In the genomic region with DNA sequence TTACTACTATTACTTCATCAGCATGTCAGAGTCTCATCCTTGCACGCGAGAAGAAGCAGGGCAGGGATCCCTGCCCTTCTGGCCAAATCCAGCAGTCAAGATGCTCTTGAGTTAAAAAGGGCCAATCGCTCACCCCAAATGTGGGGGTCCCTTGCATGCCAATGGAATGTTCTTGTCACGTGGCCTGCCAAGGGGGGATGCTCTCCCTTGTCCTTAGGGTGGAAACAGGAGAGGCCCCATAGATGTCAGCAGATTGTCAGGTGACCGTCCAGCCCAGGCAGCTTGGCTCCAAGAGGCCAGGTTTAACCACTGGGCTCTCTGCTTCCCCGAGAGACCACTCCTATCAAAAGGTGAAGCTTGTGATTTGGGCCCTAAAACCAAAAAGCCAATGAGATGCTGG, we compare ENCODE assay signal across 17 cellular contexts. TPM values are rescaled to one million over a fixed set of nuclear protein-coding genes. Genes with fewer than 3 reads are reported as not detected.
A peak's percentile ranks its signal among the peaks of the same experiment; 100 is the strongest.
DNase-seq lines count a peak whose midpoint lies in the region; ATAC-seq and TF ChIP-seq lines count a peak whose summit lies in the region.
"Had no signal": no experiment of that assay in that cellular context is flagged by ENCODE, and none has a peak within 500 bp of the region (broad histone marks: within the 10 kb centered on the region; RNA-seq: fewer than 3 reads in every experiment).

No MANE protein-coding gene starts in this region.

- CTCF ChIA-PET in AG04450 (lab: Charles Lee): interaction anchor here (1.3 kb wide), 1 partner anchor 24 kb away, joined by 6 read pairs; no protein-coding TSS in a partner anchor

- peak overlapping the region; percentile 39 for H3K27ac ChIP-seq in AG04450 (ENCODE audit: low read depth, low read length)
- H3K27ac ChIP-seq in stomach: peak overlapping the region in 4 of 5 donors; percentile 80 to 85 (median 83)

- no peaks in the 10 kb centered on the region for H3K36me3 ChIP-seq in adipocyte (ENCODE audit: control insufficient read depth, insufficient read depth, low read length, severe bottlenecking)
- H3K36me3 ChIP-seq in stomach: no peaks in the 10 kb centered on the region
- H3K36me3 ChIP-seq: right lobe of liver had no signal

- WGBS in stomach, 5 donors: 84 to 96% (median 95%) methylated on average over 6 of the region's 6 CpGs

- peaks cover 0 to 8% of the 10 kb centered on the region in 2 donors for H3K4me1 Mint-ChIP-seq in effector memory CD8-positive, alpha-beta T cell (ENCODE audit: low read depth in 2 of 2)

- no peak for ATAC-seq in HG02642 (IDR thresholded peaks at IDR 0.05; ENCODE audit: poor library complexity, unreplicated experiment)
- no peak for ATAC-seq in effector memory CD8-positive, alpha-beta T cell (replicated peaks)
- ATAC-seq: right lobe of liver, T-cell had no signal

- H3K27me3 Mint-ChIP-seq in effector memory CD8-positive, alpha-beta T cell: no peaks in the 10 kb centered on the region
- H3K27me3 Mint-ChIP-seq: T-cell had no signal

- H3K4me3 Mint-ChIP-seq in effector memory CD8-positive, alpha-beta T cell: no peak overlapping the region
- H3K4me3 Mint-ChIP-seq: T-cell had no signal

- no peaks in the 10 kb centered on the region for H3K27me3 ChIP-seq in AG04450 (ENCODE audit: control insufficient read depth, insufficient read depth, low read length)
- H3K27me3 ChIP-seq in adipocyte (replicated peaks; ENCODE audit: control insufficient read depth, insufficient read depth, low read length): no peaks in the 10 kb centered on the region
- H3K27me3 ChIP-seq in stomach: no peaks in the 10 kb centered on the region
- H3K27me3 ChIP-seq: right lobe of liver had no signal

- no peak overlapping the region for H3K27ac Mint-ChIP-seq in effector memory CD8-positive, alpha-beta T cell
- H3K27ac Mint-ChIP-seq: T-cell had no signal

- POLR2A ChIA-PET in AG04450 (lab: Yijun Ruan, JAX): interaction anchor here (1.3 to 3.6 kb wide), 2 partner anchors 25 to 30 kb away, joined by 8 to 61 read pairs; a partner anchor contains a TSS

- no peaks in the 10 kb centered on the region for H3K36me3 Mint-ChIP-seq in effector memory CD8-positive, alpha-beta T cell (ENCODE audit: insufficient read depth)
- H3K36me3 Mint-ChIP-seq: T-cell had no signal

- intact Hi-C loops in stomach (cut with DNase I; ENCODE audit: low total_unique reads): no loop called here
- intact Hi-C loops in posterior vena cava (cut with DNase I): loop anchor here in 1 of 2 donors (5.0 kb wide), 1 partner anchor 76 kb away; no protein-coding TSS in a partner anchor

- H3K9ac ChIP-seq in adipocyte (ENCODE audit: low read length): peak overlapping the region; percentile 71

- no peak for TF ChIP-seq EP300 in stomach (IDR thresholded peaks at IDR 0.05)

- no peak for TF ChIP-seq POLR2A in stomach (IDR thresholded peaks at IDR 0.05)

- H3K9me3 Mint-ChIP-seq in effector memory CD8-positive, alpha-beta T cell: no peaks in the 10 kb centered on the region
- H3K9me3 Mint-ChIP-seq: T-cell had no signal

- DNase-seq in AG04450 (ENCODE audit: low read depth, low spot score): no peak
- no peak for DNase-seq in adipocyte (ENCODE audit: low read depth)
- peak; percentile 51 for DNase-seq in mesenteric fat pad (ENCODE audit: low spot score)
- DNase-seq in stomach: no peak
- DNase-seq in kidney glomerular epithelial cell (lab: John Stamatoyannopoulos, UW): no peak
- no peak for DNase-seq in effector memory CD8-positive, alpha-beta T cell
- no peak for DNase-seq in posterior vena cava (ENCODE audit: low spot score)
- DNase-seq: anterior cingulate cortex; dermis blood vessel endothelial cell; H7; hippocampal formation; MV-4-11; NCI-H774; right lobe of liver; stimulated activated CD4-positive, alpha-beta T cell treated with anti-CD3 and anti-CD28 coated beads, Interleukin-2, amount 100 ng/mL, for 48 hours; T-cell had no signal

- H3K4me3 ChIP-seq in AG04450 (ENCODE audit: low read depth, low read length): no peak overlapping the region
- no peak overlapping the region for H3K4me3 ChIP-seq in adipocyte (ENCODE audit: low read length)
- no peak overlapping the region for H3K4me3 ChIP-seq in stomach
- H3K4me3 ChIP-seq: right lobe of liver had no signal

- H3K4me1 ChIP-seq in adipocyte (ENCODE audit: control insufficient read depth, insufficient read depth, low read length): peaks cover 93% of the 10 kb centered on the region
- peaks cover 30 to 70% (median 38%) of the 10 kb centered on the region in 4 donors for H3K4me1 ChIP-seq in stomach

- TF ChIP-seq CTCF in AG04450 (IDR thresholded peaks at IDR 0.05; ENCODE audit: low read depth, low read length) (no peak), stomach (IDR thresholded peaks at IDR 0.05) (no peak)

- H3K9me3 ChIP-seq in AG04450 (ENCODE audit: control insufficient read depth, insufficient read depth, low read length): peaks cover 10% of the 10 kb centered on the region; the same call in 1 of the 2 replicates
- no peaks in the 10 kb centered on the region for H3K9me3 ChIP-seq in adipocyte (ENCODE audit: control insufficient read depth, low read length)
- no peaks in the 10 kb centered on the region for H3K9me3 ChIP-seq in stomach
- H3K9me3 ChIP-seq: right lobe of liver had no signal

RNA-seq across cellular contexts. Expression of a gene that starts 25.3 kb away (rescaled TPM):
- polyA plus RNA-seq in AG04450 (2011; rRNA removed) (98.8 and 147 TPM in 2 replicates), stomach (100 to 1,000 TPM in 1 of 3 donors, 10 to 100 TPM in 2; 76.4 to 136 (median 81.9) TPM)
- 187 and 265 TPM in 2 replicates for polyA minus RNA-seq in AG04450 (2011; rRNA and poly(A)+ RNA removed)
- total RNA-seq in mesenteric fat pad (1,666 TPM), stomach (100 to 1,000 TPM; 167 to 690 (median 553) TPM), posterior vena cava (1,000 to 10,000 TPM in 1 of 2 donors, 100 to 1,000 TPM in 1; 445 to 1,411 TPM)

RNA-seq across cellular contexts. Expression of a gene that starts 37.7 kb away (rescaled TPM):
- polyA plus RNA-seq in AG04450 (2011; rRNA removed) (137 and 177 TPM in 2 replicates), stomach (10 to 100 TPM; 54.5 to 95.3 (median 83.7) TPM)
- polyA minus RNA-seq in AG04450 (2011; rRNA and poly(A)+ RNA removed): 230 and 322 TPM in 2 replicates
- total RNA-seq in mesenteric fat pad (201 TPM), stomach (100 to 1,000 TPM in 4 of 5 donors, 10 to 100 TPM in 1; 98.8 to 293 (median 137) TPM), posterior vena cava (100 to 1,000 TPM; 140 to 169 TPM)
